ENCODE assay signal across 8 cellular contexts in the genomic region with DNA sequence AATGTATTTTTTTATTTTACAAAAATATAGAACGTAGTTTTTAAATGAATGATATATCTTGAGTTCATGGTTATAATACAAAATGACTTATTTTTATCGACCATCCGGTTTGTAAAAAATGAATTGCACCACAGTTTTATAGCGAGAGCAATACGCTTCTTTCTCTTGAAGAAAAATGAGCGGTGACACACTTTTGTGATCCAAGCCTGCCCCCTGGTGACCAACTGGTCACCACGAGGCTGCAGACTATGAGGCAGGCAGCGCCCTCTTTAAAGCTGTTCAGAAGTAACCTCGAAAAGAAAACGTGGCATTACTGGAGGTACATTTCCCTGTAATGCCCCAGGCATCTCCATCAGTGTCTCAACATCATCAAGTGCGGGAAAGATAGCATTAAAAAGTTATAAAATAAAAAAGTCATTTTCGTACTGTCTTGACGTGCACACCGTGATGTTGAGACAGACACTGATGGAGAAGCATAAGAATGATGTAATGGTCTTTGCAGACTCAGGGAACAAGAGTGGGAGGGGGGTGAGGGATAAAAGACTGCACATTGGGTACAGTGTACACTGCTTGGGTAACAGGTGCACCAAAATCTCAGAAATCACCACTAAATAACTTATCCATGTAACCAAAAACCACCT.
DNase-seq lines count a peak whose midpoint lies in the region; TF ChIP-seq lines count a peak whose summit lies in the region.

No MANE protein-coding gene starts in this region.

- H2BK15ac ChIP-seq in H9 (ENCODE audit: low read depth, low read length) = no peak overlapping the region

- H4K8ac ChIP-seq in H9 (replicated peaks; ENCODE audit: insufficient read length, low read depth, low read length) = no peak overlapping the region

- H2AK5ac ChIP-seq in H9 (ENCODE audit: insufficient read length, low read length) = no peak overlapping the region

- no peak overlapping the region for H3K23ac ChIP-seq in H9 (ENCODE audit: insufficient read length, low read depth, low read length)

- H4K5ac ChIP-seq in H9 (ENCODE audit: insufficient read length, low read depth, low read length) = no peak overlapping the region

- H2BK5ac ChIP-seq in H9 (ENCODE audit: insufficient read length, low read length) = no peak overlapping the region

- H3K27ac Mint-ChIP-seq in CD8-positive, alpha-beta memory T cell = no peak overlapping the region
- no peak overlapping the region for H3K27ac Mint-ChIP-seq in H9

- H3K9me3 ChIP-seq in CD8-positive, alpha-beta memory T cell (ENCODE audit: low read length) = no peaks in the 10 kb centered on the region
- no peaks in the 10 kb centered on the region for H3K9me3 ChIP-seq in H9 (ENCODE audit: control insufficient read depth, low read depth, low read length)

- CTCF ChIA-PET in CD8-positive, alpha-beta memory T cell (lab: Charles Lee) = no interaction called here

- no peak overlapping the region for H2BK120ac ChIP-seq in H9 (ENCODE audit: low read depth, low read length, poor library complexity, severe bottlenecking)

- no peak overlapping the region for H3K4me3 ChIP-seq in CD8-positive, alpha-beta memory T cell (ENCODE audit: low read length)
- H3K4me3 ChIP-seq in kidney epithelial cell (ENCODE audit: low read depth, low read length) = no peak overlapping the region

- no peaks in the 10 kb centered on the region for H3K23me2 ChIP-seq in H9 (ENCODE audit: insufficient read length, low read depth, low read length, poor library complexity, severe bottlenecking)

- no peak overlapping the region for H3K56ac ChIP-seq in H9 (ENCODE audit: insufficient read length, low read depth, low read length)

- H3K27me3 Mint-ChIP-seq in CD8-positive, alpha-beta memory T cell = no peaks in the 10 kb centered on the region
- no peaks in the 10 kb centered on the region for H3K27me3 Mint-ChIP-seq in H9 (ENCODE audit: low read depth)

- H3K36me3 Mint-ChIP-seq in CD8-positive, alpha-beta memory T cell = no peaks in the 10 kb centered on the region
- peaks cover 0 to 4% (median 0%) of the 10 kb centered on the region in 3 experiments; a peak in 1 of 7 replicates for H3K36me3 Mint-ChIP-seq in H9 (ENCODE audit: insufficient read depth in 1 of 3, low read depth in 3 of 3)

- no peaks in the 10 kb centered on the region for H3K4me1 ChIP-seq in CD8-positive, alpha-beta memory T cell (ENCODE audit: insufficient read depth, low read length)
- H3K4me1 ChIP-seq in H9 (ENCODE audit: insufficient read depth, low read length) = no peaks in the 10 kb centered on the region

- no CpG with 5 or more reads among the region's 14 CpGs for WGBS in H9 (ENCODE audit: extremely low coverage, insufficient read length, low lambda C conversion rate)

- DNase-seq in CD8-positive, alpha-beta memory T cell = peak in 3 of 5 donors; percentile 1 to 23 (median 9)
- DNase-seq in H9 (peak; percentile 71), NCI-H2171 treated with DMSO at 0.1 percent for 48 hours (lab: John Stamatoyannopoulos, UW) (peak; percentile 64), kidney epithelial cell (ENCODE audit: low read depth) (peak; percentile 45), cortex of kidney (lab: John Stamatoyannopoulos, UW) (no peak)
- DNase-seq in central memory CD4-positive, alpha-beta T cell = peak; percentile 13
- peak; percentile 57 for DNase-seq in stimulated activated CD4-positive, alpha-beta T cell treated with anti-CD3 and anti-CD28 coated beads, Interleukin-1b, Interleukin-23, amount 100 ng/mL, for 48 hours

- peaks cover 0 to 2% (median 0%) of the 10 kb centered on the region in 5 donors for H3K9me3 Mint-ChIP-seq in CD8-positive, alpha-beta memory T cell
- peaks cover 0 to 3% of the 10 kb centered on the region in 2 experiments; a peak in 2 of 5 replicates for H3K9me3 Mint-ChIP-seq in H9

- H3K79me1 ChIP-seq in H9 (ENCODE audit: insufficient read depth, low read depth, low read length, poor library complexity, severe bottlenecking) = no peaks in the 10 kb centered on the region

- no peaks in the 10 kb centered on the region for H3K27me3 ChIP-seq in CD8-positive, alpha-beta memory T cell (ENCODE audit: insufficient read depth, low read length, poor library complexity, severe bottlenecking)
- no peaks in the 10 kb centered on the region for H3K27me3 ChIP-seq in H9 (ENCODE audit: insufficient read depth, low read length)
- no peaks in the 10 kb centered on the region for H3K27me3 ChIP-seq in kidney epithelial cell (ENCODE audit: control insufficient read depth, insufficient read depth, low read length)

- peak overlapping the region; percentile 23 for H2AFZ ChIP-seq in H9 (ENCODE audit: low read length)

- no peak overlapping the region for H3T11ph ChIP-seq in H9 (ENCODE audit: low read length)

- no peak overlapping the region for H3K4me2 ChIP-seq in H9 (ENCODE audit: insufficient read depth, insufficient read length, low read length)

- POLR2A ChIA-PET in CD8-positive, alpha-beta memory T cell (lab: Charles Lee) = no interaction called here

- no peak overlapping the region for H3K18ac ChIP-seq in H9 (ENCODE audit: insufficient read length, low read depth, low read length)

- no peak overlapping the region for H3K4ac ChIP-seq in H9 (ENCODE audit: low read depth, low read length)

- H3K9ac ChIP-seq in H9 (ENCODE audit: extremely low read depth, insufficient read length, low read length) = no peak overlapping the region

- no peak overlapping the region for H2BK20ac ChIP-seq in H9 (ENCODE audit: low read depth, low read length, poor library complexity, severe bottlenecking)

- no peak overlapping the region for H2BK12ac ChIP-seq in H9 (ENCODE audit: insufficient read length, low read depth, low read length)

- H3K79me2 ChIP-seq in H9 (ENCODE audit: insufficient read depth, low read length) = no peaks in the 10 kb centered on the region

- peak overlapping the region in 1 of 7 donors; percentile 29 for H3K4me3 Mint-ChIP-seq in CD8-positive, alpha-beta memory T cell
- no peak overlapping the region for H3K4me3 Mint-ChIP-seq in H9

- no peak overlapping the region for H3K27ac ChIP-seq in CD8-positive, alpha-beta memory T cell (ENCODE audit: low read depth, low read length)
- H3K27ac ChIP-seq in H9 (ENCODE audit: insufficient read length, low read depth, low read length) (no peak overlapping the region), VCaP (no peak overlapping the region)

- no peaks in the 10 kb centered on the region for H4K20me1 ChIP-seq in H9 (ENCODE audit: control insufficient read depth, insufficient read depth, insufficient read length)

- no peak overlapping the region for H4K91ac ChIP-seq in H9 (ENCODE audit: insufficient read length, low read depth, low read length)

- peaks cover 0 to 2% (median 0%) of the 10 kb centered on the region in 3 donors for H3K4me1 Mint-ChIP-seq in CD8-positive, alpha-beta memory T cell
- no peaks in the 10 kb centered on the region for H3K4me1 Mint-ChIP-seq in H9

- no peaks in the 10 kb centered on the region for H3K36me3 ChIP-seq in CD8-positive, alpha-beta memory T cell (ENCODE audit: insufficient read depth, low read length)
- no peaks in the 10 kb centered on the region for H3K36me3 ChIP-seq in kidney epithelial cell (ENCODE audit: control insufficient read depth, insufficient read depth, low read length)

- H3K14ac ChIP-seq in H9 (ENCODE audit: insufficient read depth, low read length) = no peak overlapping the region

- peak; percentile 96 for TF ChIP-seq CTCF in H9 (conservative IDR thresholded peaks at IDR 0.05)
- TF ChIP-seq CTCF in VCaP (conservative IDR thresholded peaks at IDR 0.05) = peak; percentile 96
- TF ChIP-seq CTCF in kidney epithelial cell (IDR thresholded peaks at IDR 0.05; ENCODE audit: insufficient read depth, low read length, poor library complexity, severe bottlenecking) = peak; percentile 81
